In the genomic region with DNA sequence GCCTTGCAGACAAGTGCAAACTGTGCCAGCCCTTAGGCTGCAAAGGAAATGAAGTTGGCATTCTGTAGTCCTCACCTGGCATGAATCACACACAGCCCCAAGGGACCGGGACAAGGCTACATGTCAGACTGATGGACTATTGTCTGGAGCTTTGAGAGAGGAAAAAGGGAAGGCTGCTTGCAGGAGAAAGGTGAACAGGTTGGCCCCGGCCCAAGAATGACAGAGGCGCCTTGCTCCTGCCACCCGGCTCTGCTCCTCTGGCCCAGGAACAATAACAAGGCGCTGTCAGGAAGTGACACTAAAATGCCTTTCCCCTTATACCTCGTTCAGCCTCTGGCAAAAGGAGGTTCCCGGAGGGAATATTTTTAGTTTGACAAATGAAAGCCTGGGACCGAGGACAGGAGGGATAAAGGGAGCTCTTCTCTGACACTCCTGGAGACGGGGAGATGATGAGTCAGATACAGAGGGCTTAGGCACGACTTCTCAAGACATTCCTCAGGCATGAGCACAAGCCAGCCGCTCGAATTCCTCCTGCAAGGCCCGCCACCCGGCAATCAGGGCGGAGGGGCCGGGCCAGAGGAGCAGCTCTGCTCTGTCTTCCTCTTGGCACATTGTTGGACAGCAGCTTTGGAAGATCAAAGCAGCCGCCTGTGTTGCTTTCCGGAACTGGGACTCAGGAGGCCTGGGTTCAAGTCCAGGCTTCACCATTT, we compare ENCODE assay signal across 8 cellular contexts.
DNase-seq lines count a peak whose midpoint lies in the region; ATAC-seq and TF ChIP-seq lines count a peak whose summit lies in the region.

No MANE protein-coding gene starts in this region.

- ATAC-seq in lung (ENCODE audit: insufficient read depth, low FRiP score) (peak; percentile 78), HG03469 (IDR thresholded peaks at IDR 0.05; ENCODE audit: unreplicated experiment) (no peak), HG02970 (IDR thresholded peaks at IDR 0.05; ENCODE audit: low FRiP score, unreplicated experiment) (no peak)

- H3K9me3 ChIP-seq in A673 (ENCODE audit: low read depth, low read length, poor library complexity, severe bottlenecking) (no peaks in the 10 kb centered on the region), lung (ENCODE audit: control insufficient read depth in 2 of 2, insufficient read depth in 1 of 2, low read length in 1 of 2) (no peaks in the 10 kb centered on the region)

- POLR2A ChIA-PET in A673 (lab: Charles Lee; ENCODE audit: low non-redundant PET), result no interaction called here

- H3K4me1 ChIP-seq in A673 (ENCODE audit: insufficient read depth, low read length, poor library complexity, severe bottlenecking) (no peaks in the 10 kb centered on the region), lung (ENCODE audit: control insufficient read depth in 2 of 2, insufficient read depth in 2 of 2, low read length in 2 of 2) (peaks cover 0 to 5% of the 10 kb centered on the region in 2 donors)

- no peaks in the 10 kb centered on the region for H3K36me3 Mint-ChIP-seq in chondrocyte (ENCODE audit: low read depth)

- peak overlapping the region; percentile 92 for H3K27ac Mint-ChIP-seq in chondrocyte (ENCODE audit: unreplicated experiment)

- H3K27ac ChIP-seq in A673 (ENCODE audit: low read depth, low read length, poor library complexity, severe bottlenecking) (no peak overlapping the region), lung (ENCODE audit: low read depth in 1 of 2, low read length in 1 of 2) (peak overlapping the region in 1 of 2 donors; percentile 66)

- no peaks in the 10 kb centered on the region for H3K36me3 ChIP-seq in A673 (ENCODE audit: insufficient read depth, low read length, poor library complexity, severe bottlenecking)
- no peaks in the 10 kb centered on the region for H3K36me3 ChIP-seq in lung (ENCODE audit: control insufficient read depth in 2 of 2, insufficient read depth in 2 of 2, low read length in 2 of 2)

- peaks cover 14% of the 10 kb centered on the region for H3K4me1 Mint-ChIP-seq in chondrocyte (ENCODE audit: low read depth)

- intact Hi-C loops in A673 (cut with micrococcal nuclease; ENCODE audit: unreplicated experiment), result no loop called here

- H3K4me3 Mint-ChIP-seq in chondrocyte (ENCODE audit: unreplicated experiment), result peak overlapping the region; percentile 18

- no peaks in the 10 kb centered on the region for H3K27me3 Mint-ChIP-seq in chondrocyte (ENCODE audit: low read depth)

- DNase-seq in A673 (ENCODE audit: low spot score) (peak; percentile 82), HuH-7.5 (ENCODE audit: low spot score) (peak; percentile 45), chondrocyte (ENCODE audit: low spot score) (peak; percentile 96), lung (ENCODE audit: low spot score) (peak; percentile 58), NCI-H1092 (lab: John Stamatoyannopoulos, UW) (no peak), COR-L47 (lab: John Stamatoyannopoulos, UW) (no peak)

- 35 to 50% methylated on average over 18 of the region's 18 CpGs for WGBS in lung, 2 donors

- BruUV-seq in A673 (replicated peaks; lab: Mats Ljungman, UMichigan), result no TSS peak

- no peak for TF ChIP-seq CTCF in A673 (conservative IDR thresholded peaks at IDR 0.05; ENCODE audit: low read depth, low read length)
- no peak for TF ChIP-seq CTCF in chondrocyte (IDR thresholded peaks at IDR 0.05)
- TF ChIP-seq CTCF in lung (IDR thresholded peaks at IDR 0.05; ENCODE audit: control extremely low read depth, extremely low read depth), result no peak

- CTCF ChIA-PET in A673 (lab: Charles Lee), result interaction anchor here (1.3 kb wide), 1 partner anchor 16 kb away, joined by 4 read pairs; no protein-coding TSS in a partner anchor

- no peaks in the 10 kb centered on the region for H3K27me3 ChIP-seq in A673 (replicated peaks; ENCODE audit: insufficient read depth, low read depth, low read length, poor library complexity)
- no peaks in the 10 kb centered on the region for H3K27me3 ChIP-seq in lung (ENCODE audit: control insufficient read depth, insufficient read depth)

- H3K9me3 Mint-ChIP-seq in chondrocyte (ENCODE audit: low read depth), result no peaks in the 10 kb centered on the region

- no peak overlapping the region for H3K4me3 ChIP-seq in A673 (ENCODE audit: low read depth, low read length, poor library complexity, severe bottlenecking)
- H3K4me3 ChIP-seq in lung, result no peak overlapping the region

Comparison
In these comparisons a context has a peak if more than half of its experiments do, and no peak if none do; other contexts are left out.
1. DNase-seq: peak in A673 (single experiment), HuH-7.5 (single experiment), chondrocyte (single experiment) and lung (single experiment); none in NCI-H1092 (single experiment) and COR-L47 (single experiment).